In genomic region chr14:54654600-54654999, GRCh38 we compare ENCODE assay signal across 15 cellular contexts.
DNase-seq lines count a peak whose midpoint lies in the region; ATAC-seq, FAIRE-seq and TF ChIP-seq lines count a peak whose summit lies in the region.
"Had no signal": no experiment of that assay in that cellular context is flagged by ENCODE, and none has a peak within 500 bp of the region (broad histone marks: within the 10 kb centered on the region; RNA-seq: fewer than 3 reads in every experiment).

No MANE protein-coding gene starts in this region.

- no peaks in the 10 kb centered on the region for H3K9me3 Mint-ChIP-seq in nephron
- H3K9me3 Mint-ChIP-seq: stimulated activated naive CD8-positive, alpha-beta T cell treated with anti-CD3 and anti-CD28 coated beads, Interleukin-15, Interleukin-2, amounts not matched to agents 100 ng/mL and 50 ng/mL, for 24 hours had no signal

- H3K36me3 Mint-ChIP-seq in nephron (ENCODE audit: low read depth) = no peaks in the 10 kb centered on the region

- H3K27me3 ChIP-seq in cardiac muscle cell (no peaks in the 10 kb centered on the region), right cardiac atrium (ENCODE audit: control insufficient read depth, insufficient read depth) (no peaks in the 10 kb centered on the region)

- DNase-seq in cardiac muscle cell (ENCODE audit: low read depth in 1 of 2, low spot score in 1 of 2) (no peak), right cardiac atrium (no peak), dermis microvascular lymphatic vessel endothelial cell (ENCODE audit: low read depth in 2 of 2) (peak; percentile 64 to 73), urothelium cell line (ENCODE audit: low spot score) (no peak), NCI-H187 treated with DMSO at 0.1 percent for 48 hours (lab: John Stamatoyannopoulos, UW) (no peak), NCI-H69 (lab: John Stamatoyannopoulos, UW) (no peak), SW480 (ENCODE audit: low spot score) (no peak)
- DNase-seq: activated CD4-positive, alpha-beta T cell treated with anti-CD3 and anti-CD28 coated beads for 4 hours; activated T-cell treated with anti-CD3 and anti-CD28 coated beads, Interleukin-2, amount 50 U/mL, for 48 hours; midbrain; NCI-H1048; NCI-H345; posterior cingulate gyrus had no signal

- no peaks in the 10 kb centered on the region for H3K27me3 Mint-ChIP-seq in nephron (ENCODE audit: low read depth)

- no peak for ATAC-seq in right cardiac atrium

- peaks cover 46% of the 10 kb centered on the region for H3K4me1 Mint-ChIP-seq in nephron

- H3K4me1 ChIP-seq in cardiac muscle cell (ENCODE audit: low read depth) (peaks cover 25% of the 10 kb centered on the region), right cardiac atrium (ENCODE audit: control insufficient read depth, insufficient read depth, low read length) (peaks cover 23% of the 10 kb centered on the region)

- H3K4me3 Mint-ChIP-seq in nephron = no peak overlapping the region
- H3K4me3 Mint-ChIP-seq: stimulated activated naive CD8-positive, alpha-beta T cell treated with anti-CD3 and anti-CD28 coated beads, Interleukin-15, Interleukin-2, amounts not matched to agents 100 ng/mL and 50 ng/mL, for 24 hours had no signal

- H3K9me3 ChIP-seq in cardiac muscle cell (ENCODE audit: low read depth) = no peaks in the 10 kb centered on the region
- H3K9me3 ChIP-seq in right cardiac atrium (ENCODE audit: control insufficient read depth, low read length) = no peaks in the 10 kb centered on the region

- intact Hi-C loops in right cardiac atrium (cut with DNase I) = no loop called here

- TF ChIP-seq CTCF in cardiac muscle cell (IDR thresholded peaks at IDR 0.05; ENCODE audit: low read depth, low read length) (no peak), nephron (IDR thresholded peaks at IDR 0.05; ENCODE audit: unreplicated experiment in 3 of 3) (no peak)

- WGBS in right cardiac atrium = 72% methylated on average over 2 of the region's 2 CpGs

- H3K27ac ChIP-seq in cardiac muscle cell (peak overlapping the region; percentile 62), right cardiac atrium (ENCODE audit: low read length) (no peak overlapping the region)

- peak; percentile 58 for FAIRE-seq in urothelium cell line (lab: Jason Lieb, UNC)

- H3K27ac Mint-ChIP-seq in nephron = peak overlapping the region in 2 of 3 experiments; percentile 58 to 78
- H3K27ac Mint-ChIP-seq: stimulated activated naive CD8-positive, alpha-beta T cell treated with anti-CD3 and anti-CD28 coated beads, Interleukin-15, Interleukin-2, amounts not matched to agents 100 ng/mL and 50 ng/mL, for 24 hours had no signal

- H3K4me3 ChIP-seq in cardiac muscle cell (no peak overlapping the region), right cardiac atrium (ENCODE audit: low read length) (no peak overlapping the region)

- H3K36me3 ChIP-seq in cardiac muscle cell = no peaks in the 10 kb centered on the region

Comparison
In these comparisons a context has a peak if more than half of its experiments do, and no peak if none do; other contexts are left out.
1. DNase-seq: peak in dermis microvascular lymphatic vessel endothelial cell (2 of 2); none in cardiac muscle cell (0 of 2), right cardiac atrium (0 of 3), urothelium cell line (single experiment), NCI-H187 treated with DMSO at 0.1 percent for 48 hours (single experiment), NCI-H69 (single experiment) and SW480 (single experiment).